13 cellular contexts compared by ENCODE assay signal in genomic region chr15:52136471-52136993, GRCh38. TPM values are rescaled to one million over a fixed set of nuclear protein-coding genes. Genes with fewer than 3 reads are reported as not detected.
DNase-seq lines count a peak whose midpoint lies in the region.
"Had no signal": no experiment of that assay in that cellular context is flagged by ENCODE, and none has a peak within 500 bp of the region (broad histone marks: within the 10 kb centered on the region; RNA-seq: fewer than 3 reads in every experiment).

No MANE protein-coding gene starts in this region.

- H3K27me3 Mint-ChIP-seq in activated CD4-positive, alpha-beta T cell treated with anti-CD3 and anti-CD28 coated beads, Interleukin-2, amount 10 ng/mL, durations not matched to agents 7 days and 5 days = no peaks in the 10 kb centered on the region

- H3K9me3 Mint-ChIP-seq in activated CD4-positive, alpha-beta T cell treated with anti-CD3 and anti-CD28 coated beads, Interleukin-2, amount 10 ng/mL, durations not matched to agents 7 days and 5 days = no peaks in the 10 kb centered on the region
- H3K9me3 Mint-ChIP-seq: activated naive CD4-positive, alpha-beta T cell treated with anti-CD3 and anti-CD28 coated beads for 36 hours had no signal

- H3K36me3 Mint-ChIP-seq in activated CD4-positive, alpha-beta T cell treated with anti-CD3 and anti-CD28 coated beads, Interleukin-2, amount 10 ng/mL, durations not matched to agents 7 days and 5 days (ENCODE audit: low read depth) = peaks cover 21% of the 10 kb centered on the region

- POLR2A ChIA-PET in activated CD4-positive, alpha-beta T cell treated with anti-CD3 and anti-CD28 coated beads, Interleukin-2, amount 10 ng/mL, durations not matched to agents 7 days and 5 days (lab: Charles Lee) = no interaction called here

- peaks cover 18% of the 10 kb centered on the region for H3K4me1 Mint-ChIP-seq in activated CD4-positive, alpha-beta T cell treated with anti-CD3 and anti-CD28 coated beads, Interleukin-2, amount 10 ng/mL, durations not matched to agents 7 days and 5 days

- no peak for DNase-seq in activated CD4-positive, alpha-beta T cell treated with anti-CD3 and anti-CD28 coated beads, Interleukin-2, amount 10 ng/mL, durations not matched to agents 7 days and 5 days
- DNase-seq in activated CD4-positive, alpha-beta T cell treated with anti-CD3 and anti-CD28 coated beads for 4 hours = no peak
- peak; percentile 61 for DNase-seq in medulla oblongata (ENCODE audit: extremely low spot score)
- DNase-seq in superior temporal gyrus (ENCODE audit: extremely low spot score) = peak; percentile 77
- no peak for DNase-seq in NCI-H2029 treated with DMSO at 0.1 percent for 48 hours (lab: John Stamatoyannopoulos, UW)
- no peak for DNase-seq in NCI-H2196 (lab: John Stamatoyannopoulos, UW; ENCODE audit: unreplicated experiment)
- no peak for DNase-seq in germinal center (ENCODE audit: low spot score)
- DNase-seq: activated naive CD4-positive, alpha-beta T cell treated with anti-CD3 and anti-CD28 coated beads for 36 hours; central memory CD4-positive, alpha-beta T cell; left ventricle myocardium inferior; NCI-H2081 had no signal

- H3K4me3 Mint-ChIP-seq in activated CD4-positive, alpha-beta T cell treated with anti-CD3 and anti-CD28 coated beads, Interleukin-2, amount 10 ng/mL, durations not matched to agents 7 days and 5 days = no peak overlapping the region
- H3K4me3 Mint-ChIP-seq: activated naive CD4-positive, alpha-beta T cell treated with anti-CD3 and anti-CD28 coated beads for 36 hours had no signal

- peak overlapping the region; percentile 27 for H3K27ac ChIP-seq in angular gyrus (ENCODE audit: low read depth, low read length)
- H3K27ac ChIP-seq: epithelial cell of prostate, left ventricle myocardium inferior had no signal

- peak overlapping the region; percentile 17 for H3K27ac Mint-ChIP-seq in activated CD4-positive, alpha-beta T cell treated with anti-CD3 and anti-CD28 coated beads, Interleukin-2, amount 10 ng/mL, durations not matched to agents 7 days and 5 days
- H3K27ac Mint-ChIP-seq: activated naive CD4-positive, alpha-beta T cell treated with anti-CD3 and anti-CD28 coated beads for 36 hours had no signal

- CTCF ChIA-PET in activated CD4-positive, alpha-beta T cell treated with anti-CD3 and anti-CD28 coated beads, Interleukin-2, amount 10 ng/mL, durations not matched to agents 7 days and 5 days (lab: Charles Lee) = interaction anchor here (0.7 to 1.5 kb wide), 3 partner anchors 16 to 229 kb away, joined by 3 to 5 read pairs (median 4); no protein-coding TSS in a partner anchor

RNA-seq across cellular contexts. Expression of gene BCL2L10, which starts 24.0 kb away (rescaled TPM):
- total RNA-seq in activated CD4-positive, alpha-beta T cell treated with anti-CD3 and anti-CD28 coated beads, Interleukin-2, amount 10 ng/mL, durations not matched to agents 7 days and 5 days = under 1 TPM in 1 of 2 experiments, not detected in 1; 0.27 TPM
- total RNA-seq: activated naive CD4-positive, alpha-beta T cell treated with anti-CD3 and anti-CD28 coated beads for 36 hours; left ventricle myocardium inferior had no signal

RNA-seq across cellular contexts. Expression of gene GNB5, which starts 54.7 kb away (rescaled TPM):
- 10 to 100 TPM; 28.5 to 34.2 TPM for total RNA-seq in activated CD4-positive, alpha-beta T cell treated with anti-CD3 and anti-CD28 coated beads, Interleukin-2, amount 10 ng/mL, durations not matched to agents 7 days and 5 days

Comparison
In these comparisons a context has a peak if more than half of its experiments do, and no peak if none do; other contexts are left out.
1. DNase-seq: peak in medulla oblongata (single experiment) and superior temporal gyrus (single experiment); none in activated CD4-positive, alpha-beta T cell treated with anti-CD3 and anti-CD28 coated beads, Interleukin-2, amount 10 ng/mL, durations not matched to agents 7 days and 5 days (single experiment), activated CD4-positive, alpha-beta T cell treated with anti-CD3 and anti-CD28 coated beads for 4 hours (0 of 2), NCI-H2029 treated with DMSO at 0.1 percent for 48 hours (single experiment), NCI-H2196 (single experiment) and germinal center (single experiment).